Comparison of ENCODE assay signal across 8 cellular contexts in the genomic region with DNA sequence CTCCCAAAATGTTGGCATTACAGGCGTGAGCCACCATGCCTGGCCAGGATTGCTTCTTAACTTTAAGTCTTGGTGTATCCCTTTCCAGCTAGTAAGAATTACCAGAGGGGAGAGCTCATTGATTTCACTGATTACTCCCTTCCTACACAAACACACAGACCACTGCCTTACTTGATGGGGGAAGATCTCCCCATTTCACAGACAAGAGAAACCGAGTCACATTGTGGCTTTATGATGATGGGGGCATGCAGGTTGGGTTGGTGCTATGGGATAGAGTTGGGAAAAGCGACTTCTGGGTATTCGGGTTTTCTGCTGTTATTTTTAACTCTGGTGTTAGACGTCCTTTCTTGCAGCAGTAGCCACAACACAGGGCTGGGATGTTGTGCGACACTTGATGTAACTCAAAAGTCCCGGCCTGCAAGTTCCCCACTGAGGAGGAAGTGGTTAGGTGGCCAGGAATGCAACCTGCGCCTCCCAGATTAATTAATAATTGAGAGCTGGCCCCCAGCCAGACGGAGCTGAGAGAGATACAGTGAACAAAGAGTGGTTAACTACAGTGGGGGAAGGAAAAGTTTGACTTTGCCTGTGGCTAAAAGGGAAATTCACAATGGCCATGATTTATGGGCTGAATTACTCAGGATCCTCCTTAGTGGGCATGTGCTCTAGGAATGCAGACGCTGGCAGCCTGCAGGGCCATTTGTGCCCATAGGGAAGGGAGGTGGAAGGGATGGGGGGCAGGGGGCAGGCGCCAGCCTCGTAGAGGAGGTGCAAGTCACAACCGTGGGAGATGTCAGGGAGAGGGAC.
A peak's percentile ranks its signal among the peaks of the same experiment; 100 is the strongest.
DNase-seq lines count a peak whose midpoint lies in the region; ATAC-seq and TF ChIP-seq lines count a peak whose summit lies in the region.

No MANE protein-coding gene starts in this region.

- H3K27ac Mint-ChIP-seq in activated CD4-positive, alpha-beta T cell treated with anti-CD3 and anti-CD28 coated beads, Interleukin-2, amount 10 ng/mL, durations not matched to agents 7 days and 5 days, result no peak overlapping the region
- no peak overlapping the region for H3K27ac Mint-ChIP-seq in stimulated activated effector memory CD8-positive, alpha-beta T cell treated with anti-CD3 and anti-CD28 coated beads, Interleukin-12 subunit alpha, Interleukin-12 subunit beta, amount 100 ng/mL, for 72 hours

- CTCF ChIA-PET in activated CD4-positive, alpha-beta T cell treated with anti-CD3 and anti-CD28 coated beads, Interleukin-2, amount 10 ng/mL, durations not matched to agents 7 days and 5 days (lab: Charles Lee), result no interaction called here

- no peak overlapping the region for H3K4me3 Mint-ChIP-seq in activated CD4-positive, alpha-beta T cell treated with anti-CD3 and anti-CD28 coated beads, Interleukin-2, amount 10 ng/mL, durations not matched to agents 7 days and 5 days
- no peak overlapping the region for H3K4me3 Mint-ChIP-seq in stimulated activated effector memory CD8-positive, alpha-beta T cell treated with anti-CD3 and anti-CD28 coated beads, Interleukin-12 subunit alpha, Interleukin-12 subunit beta, amount 100 ng/mL, for 72 hours

- no peaks in the 10 kb centered on the region for H3K36me3 Mint-ChIP-seq in activated CD4-positive, alpha-beta T cell treated with anti-CD3 and anti-CD28 coated beads, Interleukin-2, amount 10 ng/mL, durations not matched to agents 7 days and 5 days (ENCODE audit: low read depth)
- no peaks in the 10 kb centered on the region for H3K36me3 Mint-ChIP-seq in stimulated activated effector memory CD8-positive, alpha-beta T cell treated with anti-CD3 and anti-CD28 coated beads, Interleukin-12 subunit alpha, Interleukin-12 subunit beta, amount 100 ng/mL, for 72 hours

- H3K4me3 ChIP-seq in DOHH2 (ENCODE audit: low read length) (no peak overlapping the region), epithelial cell of esophagus (ENCODE audit: low read length) (no peak overlapping the region), spleen (no peak overlapping the region)

- ATAC-seq in HG02588 (IDR thresholded peaks at IDR 0.05; ENCODE audit: unreplicated experiment) (peak; percentile 59), GM19328 (IDR thresholded peaks at IDR 0.05; ENCODE audit: unreplicated experiment) (no peak)
- no peak for ATAC-seq in stimulated activated effector memory CD8-positive, alpha-beta T cell treated with anti-CD3 and anti-CD28 coated beads, Interleukin-12 subunit alpha, Interleukin-12 subunit beta, amount 100 ng/mL, for 72 hours

- H4K20me1 ChIP-seq in DOHH2 (ENCODE audit: control insufficient read depth, insufficient read depth, low read depth, low read length), result no peaks in the 10 kb centered on the region

- H3K27ac ChIP-seq in DOHH2 (ENCODE audit: low read depth, low read length), result no peak overlapping the region
- H3K27ac ChIP-seq in spleen, result no peak overlapping the region

- intact Hi-C loops in spleen (cut with DNase I; ENCODE audit: low total_unique reads), result no loop called here

- H3K4me2 ChIP-seq in DOHH2 (ENCODE audit: low read length), result peak overlapping the region; percentile 38

- peak; percentile 92 for DNase-seq in NCI-H69 (lab: John Stamatoyannopoulos, UW)
- peak; percentile 63 for DNase-seq in epithelial cell of esophagus (ENCODE audit: low read depth)
- DNase-seq in spleen, result peak; percentile 53
- DNase-seq in activated CD4-positive, alpha-beta T cell treated with anti-CD3 and anti-CD28 coated beads, Interleukin-2, amount 10 ng/mL, durations not matched to agents 7 days and 5 days, result no peak
- DNase-seq in stimulated activated effector memory CD8-positive, alpha-beta T cell treated with anti-CD3 and anti-CD28 coated beads, Interleukin-12 subunit alpha, Interleukin-12 subunit beta, amount 100 ng/mL, for 72 hours (ENCODE audit: low spot score in 2 of 2), result no peak

- H3K4me1 ChIP-seq in DOHH2 (ENCODE audit: control insufficient read depth, low read length), result peaks cover 9% of the 10 kb centered on the region
- H3K4me1 ChIP-seq in spleen, result peaks cover 12 to 59% (median 38%) of the 10 kb centered on the region in 6 donors

- H3K27me3 Mint-ChIP-seq in activated CD4-positive, alpha-beta T cell treated with anti-CD3 and anti-CD28 coated beads, Interleukin-2, amount 10 ng/mL, durations not matched to agents 7 days and 5 days, result peaks cover 49% of the 10 kb centered on the region

- H3K27me3 ChIP-seq in DOHH2 (ENCODE audit: control insufficient read depth, low read length) (peaks cover 66% of the 10 kb centered on the region), spleen (replicated peaks in 1 of 7) (peaks cover 0 to 66% (median 0%) of the 10 kb centered on the region in 7 donors)

- no peaks in the 10 kb centered on the region for H3K9me2 ChIP-seq in DOHH2 (replicated peaks; ENCODE audit: control insufficient read depth, low read length)

- H3K4me1 Mint-ChIP-seq in activated CD4-positive, alpha-beta T cell treated with anti-CD3 and anti-CD28 coated beads, Interleukin-2, amount 10 ng/mL, durations not matched to agents 7 days and 5 days, result peaks cover 8% of the 10 kb centered on the region
- H3K4me1 Mint-ChIP-seq in stimulated activated effector memory CD8-positive, alpha-beta T cell treated with anti-CD3 and anti-CD28 coated beads, Interleukin-12 subunit alpha, Interleukin-12 subunit beta, amount 100 ng/mL, for 72 hours, result no peaks in the 10 kb centered on the region

- 16 to 22% (median 19%) methylated on average over 13 of the region's 13 CpGs for WGBS in spleen, 5 donors

- POLR2A ChIA-PET in activated CD4-positive, alpha-beta T cell treated with anti-CD3 and anti-CD28 coated beads, Interleukin-2, amount 10 ng/mL, durations not matched to agents 7 days and 5 days (lab: Charles Lee), result no interaction called here

- no peak for TF ChIP-seq CTCF in DOHH2 (IDR thresholded peaks at IDR 0.05; ENCODE audit: low read depth, low read length, poor library complexity, severe bottlenecking)
- TF ChIP-seq CTCF in epithelial cell of esophagus (IDR thresholded peaks at IDR 0.05; ENCODE audit: insufficient read depth, low read depth, low read length, missing control alignments), result no peak
- no peak for TF ChIP-seq CTCF in spleen (IDR thresholded peaks at IDR 0.05 in 8 of 11, conservative IDR thresholded peaks at IDR 0.05 in 3 of 11)

- no peak for TF ChIP-seq POLR2A in spleen (IDR thresholded peaks at IDR 0.05)

- H3K9me3 Mint-ChIP-seq in activated CD4-positive, alpha-beta T cell treated with anti-CD3 and anti-CD28 coated beads, Interleukin-2, amount 10 ng/mL, durations not matched to agents 7 days and 5 days, result no peaks in the 10 kb centered on the region
- no peaks in the 10 kb centered on the region for H3K9me3 Mint-ChIP-seq in stimulated activated effector memory CD8-positive, alpha-beta T cell treated with anti-CD3 and anti-CD28 coated beads, Interleukin-12 subunit alpha, Interleukin-12 subunit beta, amount 100 ng/mL, for 72 hours

- H3K36me3 ChIP-seq in DOHH2 (ENCODE audit: control insufficient read depth, low read length) (no peaks in the 10 kb centered on the region), spleen (no peaks in the 10 kb centered on the region)

- no peaks in the 10 kb centered on the region for H3F3A ChIP-seq in DOHH2 (ENCODE audit: control insufficient read depth, insufficient read depth)

- no peaks in the 10 kb centered on the region for H3K79me2 ChIP-seq in DOHH2 (ENCODE audit: control insufficient read depth, low read length)

- no peaks in the 10 kb centered on the region for H3K9me3 ChIP-seq in DOHH2 (ENCODE audit: control insufficient read depth, insufficient read depth, low read length)
- no peaks in the 10 kb centered on the region for H3K9me3 ChIP-seq in spleen

Comparison
In these comparisons a context has a peak if more than half of its experiments do, and no peak if none do; other contexts are left out.
1. DNase-seq: peak in NCI-H69 (single experiment), epithelial cell of esophagus (single experiment) and spleen (single experiment); none in activated CD4-positive, alpha-beta T cell treated with anti-CD3 and anti-CD28 coated beads, Interleukin-2, amount 10 ng/mL, durations not matched to agents 7 days and 5 days (single experiment) and stimulated activated effector memory CD8-positive, alpha-beta T cell treated with anti-CD3 and anti-CD28 coated beads, Interleukin-12 subunit alpha, Interleukin-12 subunit beta, amount 100 ng/mL, for 72 hours (0 of 2).